15 cellular contexts compared by ENCODE assay signal in genomic region chr2:143705108-143705686, GRCh38.
DNase-seq lines count a peak whose midpoint lies in the region; ATAC-seq, FAIRE-seq and TF ChIP-seq lines count a peak whose summit lies in the region.
"Had no signal": no experiment of that assay in that cellular context is flagged by ENCODE, and none has a peak within 500 bp of the region (broad histone marks: within the 10 kb centered on the region; RNA-seq: fewer than 3 reads in every experiment).

No MANE protein-coding gene starts in this region.

- no peak overlapping the region for H3K4ac ChIP-seq in H9 (ENCODE audit: low read depth, low read length)

- ATAC-seq in T-helper 17 cell = no peak
- no peak for ATAC-seq in gastroesophageal sphincter

- H4K20me1 ChIP-seq in keratinocyte (ENCODE audit: control insufficient read depth, extremely low read depth, insufficient read depth, low read length) = no peaks in the 10 kb centered on the region
- no peaks in the 10 kb centered on the region for H4K20me1 ChIP-seq in H9 (ENCODE audit: control insufficient read depth, insufficient read depth, insufficient read length)

- no peak overlapping the region for H3K18ac ChIP-seq in H9 (ENCODE audit: insufficient read length, low read depth, low read length)

- no peak overlapping the region for H4K5ac ChIP-seq in H9 (ENCODE audit: insufficient read length, low read depth, low read length)

- no peaks in the 10 kb centered on the region; a peak in 1 of 5 replicates for H3K9me3 Mint-ChIP-seq in H9

- no peak overlapping the region for H3K23ac ChIP-seq in H9 (ENCODE audit: insufficient read length, low read depth, low read length)

- H3K27ac Mint-ChIP-seq in T-helper 17 cell (peak overlapping the region; percentile 2), H9 (no peak overlapping the region)

- H3K56ac ChIP-seq in H9 (ENCODE audit: insufficient read length, low read depth, low read length) = no peak overlapping the region

- H3K4me3 Mint-ChIP-seq in T-helper 17 cell (no peak overlapping the region), H9 (no peak overlapping the region)

- H2AK5ac ChIP-seq in H9 (ENCODE audit: insufficient read length, low read length) = no peak overlapping the region

- no peak overlapping the region for H3K4me3 ChIP-seq in HEK293 (ENCODE audit: low read depth, low read length)
- no peak overlapping the region for H3K4me3 ChIP-seq in keratinocyte (ENCODE audit: control insufficient read depth in 2 of 3, extremely low read depth in 1 of 3, insufficient read depth in 2 of 3, low read depth in 1 of 3, low read length in 3 of 3)
- H3K4me3 ChIP-seq in gastroesophageal sphincter = no peak overlapping the region
- no peak overlapping the region for H3K4me3 ChIP-seq in ascending aorta
- H3K4me3 ChIP-seq: lung had no signal

- H3K9ac ChIP-seq in keratinocyte (ENCODE audit: control insufficient read depth, extremely low read depth, insufficient read depth, low read length) = no peak overlapping the region
- no peak overlapping the region for H3K9ac ChIP-seq in H9 (ENCODE audit: extremely low read depth, insufficient read length, low read length)

- no peak overlapping the region for H2BK15ac ChIP-seq in H9 (ENCODE audit: low read depth, low read length)

- no peaks in the 10 kb centered on the region for H3K27me3 ChIP-seq in keratinocyte (ENCODE audit: control insufficient read depth, extremely low read depth, insufficient read depth, low read length)
- no peaks in the 10 kb centered on the region for H3K27me3 ChIP-seq in gastroesophageal sphincter
- H3K27me3 ChIP-seq in H9 (ENCODE audit: insufficient read depth, low read length) = no peaks in the 10 kb centered on the region
- H3K27me3 ChIP-seq in ascending aorta = no peaks in the 10 kb centered on the region

- H3K4me2 ChIP-seq in keratinocyte (ENCODE audit: control insufficient read depth, extremely low read depth, insufficient read depth, low read depth, low read length) = peak overlapping the region; percentile 61
- H3K4me2 ChIP-seq in H9 (ENCODE audit: insufficient read depth, insufficient read length, low read length) = no peak overlapping the region

- H3K79me1 ChIP-seq in H9 (ENCODE audit: insufficient read depth, low read depth, low read length, poor library complexity, severe bottlenecking) = no peaks in the 10 kb centered on the region

- no peaks in the 10 kb centered on the region for H3K36me3 ChIP-seq in HEK293 (ENCODE audit: control insufficient read depth in 2 of 2, insufficient read depth in 1 of 2, low read length in 2 of 2)
- H3K36me3 ChIP-seq in keratinocyte (ENCODE audit: control insufficient read depth in 2 of 2, extremely low read depth in 1 of 2, insufficient read depth in 2 of 2, low read length in 2 of 2) = no peaks in the 10 kb centered on the region
- no peaks in the 10 kb centered on the region for H3K36me3 ChIP-seq in gastroesophageal sphincter
- no peaks in the 10 kb centered on the region for H3K36me3 ChIP-seq in ascending aorta

- no peak overlapping the region for H2BK5ac ChIP-seq in H9 (ENCODE audit: insufficient read length, low read length)

- peak; percentile 31 for DNase-seq in EL
- no peak for DNase-seq in T-helper 17 cell
- no peak for DNase-seq in keratinocyte (ENCODE audit: low read depth, low spot score)
- no peak for DNase-seq in COLO668 (lab: John Stamatoyannopoulos, UW; ENCODE audit: unreplicated experiment)
- DNase-seq in H9 = no peak
- DNase-seq in ascending aorta (ENCODE audit: low spot score in 2 of 2) = no peak
- DNase-seq: activated CD4-positive, alpha-beta T cell treated with anti-CD3 and anti-CD28 coated beads, Interleukin-2, amount 50 U/mL, for 4 hours; anterior cingulate cortex; DMS79; foreskin fibroblast; NCI-H2081 had no signal

- no peaks in the 10 kb centered on the region for H3K23me2 ChIP-seq in H9 (ENCODE audit: insufficient read length, low read depth, low read length, poor library complexity, severe bottlenecking)

- H3K27ac ChIP-seq in HEK293 (ENCODE audit: extremely low read depth, low read depth, low read length) (no peak overlapping the region), keratinocyte (ENCODE audit: control insufficient read depth, insufficient read depth, low read length) (peak overlapping the region; percentile 43), gastroesophageal sphincter (no peak overlapping the region), H9 (ENCODE audit: insufficient read length, low read depth, low read length) (no peak overlapping the region), ascending aorta (no peak overlapping the region)

- H3K36me3 Mint-ChIP-seq in T-helper 17 cell (ENCODE audit: low read depth) = peaks cover 28% of the 10 kb centered on the region
- H3K36me3 Mint-ChIP-seq in H9 (ENCODE audit: insufficient read depth in 1 of 3, low read depth in 3 of 3) = no peaks in the 10 kb centered on the region

- H4K91ac ChIP-seq in H9 (ENCODE audit: insufficient read length, low read depth, low read length) = no peak overlapping the region

- no peaks in the 10 kb centered on the region for H3K27me3 Mint-ChIP-seq in T-helper 17 cell
- H3K27me3 Mint-ChIP-seq in H9 (ENCODE audit: low read depth) = no peaks in the 10 kb centered on the region

- H3K79me2 ChIP-seq in keratinocyte (ENCODE audit: control insufficient read depth, insufficient read depth, low read length) (no peaks in the 10 kb centered on the region), H9 (ENCODE audit: insufficient read depth, low read length) (no peaks in the 10 kb centered on the region)

- no peak for TF ChIP-seq CTCF in HEK293 (tag by site-specific recombination; IDR thresholded peaks at IDR 0.05)
- TF ChIP-seq CTCF in keratinocyte (optimal IDR thresholded peaks at IDR 0.05 in 1 of 3, IDR thresholded peaks at IDR 0.05 in 1 of 3, conservative IDR thresholded peaks at IDR 0.05 in 1 of 3; ENCODE audit: extremely low read depth in 1 of 3, insufficient read depth in 2 of 3, low read length in 3 of 3) = no peak
- no peak for TF ChIP-seq CTCF in gastroesophageal sphincter (IDR thresholded peaks at IDR 0.05)
- TF ChIP-seq CTCF in H9 (conservative IDR thresholded peaks at IDR 0.05) = no peak
- no peak for TF ChIP-seq CTCF in ascending aorta (IDR thresholded peaks at IDR 0.05)

- H3K14ac ChIP-seq in H9 (ENCODE audit: insufficient read depth, low read length) = no peak overlapping the region

- CTCF ChIA-PET in HEK293 (lab: Yijun Ruan, JAX) = interaction anchor here (0.7 kb wide), 1 partner anchor 18 kb away, joined by 3 read pairs; no protein-coding TSS in a partner anchor

- H3T11ph ChIP-seq in H9 (ENCODE audit: low read length) = no peak overlapping the region

- no peak overlapping the region for H2BK120ac ChIP-seq in H9 (ENCODE audit: low read depth, low read length, poor library complexity, severe bottlenecking)

- peak overlapping the region; percentile 48 for H2AFZ ChIP-seq in keratinocyte (ENCODE audit: control insufficient read depth, low read length)
- no peak overlapping the region for H2AFZ ChIP-seq in H9 (ENCODE audit: low read length)

- H3K9me3 ChIP-seq in HEK293 (ENCODE audit: control insufficient read depth, insufficient read depth, low read depth, low read length) (no peaks in the 10 kb centered on the region), T-helper 17 cell (ENCODE audit: control insufficient read depth, low read length, poor library complexity, severe bottlenecking) (no peaks in the 10 kb centered on the region), keratinocyte (ENCODE audit: control insufficient read depth, low read depth, low read length) (no peaks in the 10 kb centered on the region), gastroesophageal sphincter (no peaks in the 10 kb centered on the region), H9 (ENCODE audit: control insufficient read depth, low read depth, low read length) (no peaks in the 10 kb centered on the region), ascending aorta (no peaks in the 10 kb centered on the region)

- no peaks in the 10 kb centered on the region for H3K9me1 ChIP-seq in keratinocyte (ENCODE audit: control insufficient read depth, extremely low read depth, insufficient read depth, low read length)

- peak; percentile 64 for FAIRE-seq in keratinocyte (lab: Jason Lieb, UNC)
- FAIRE-seq: H1 had no signal

- dilution Hi-C loops in keratinocyte (cut with MboI; ENCODE audit: extremely low pct_ligation_motif_present, low sequenced_read_pairs) = no loop called here

- 68 to 95% methylated on average over 5 of the region's 5 CpGs for WGBS in gastroesophageal sphincter (ENCODE audit: low coverage in 1 of 2), 2 donors
- no CpG with 5 or more reads among the region's 5 CpGs for WGBS in H9 (ENCODE audit: extremely low coverage, insufficient read length, low lambda C conversion rate)

- no peak overlapping the region for H2BK12ac ChIP-seq in H9 (ENCODE audit: insufficient read length, low read depth, low read length)

- POLR2A ChIA-PET in HEK293 (lab: Yijun Ruan, JAX) = no interaction called here

- intact Hi-C loops in ascending aorta (cut with DNase I) = no loop called here

- H3K4me1 ChIP-seq in HEK293 (ENCODE audit: control insufficient read depth, insufficient read depth, low read length) (peaks cover 8% of the 10 kb centered on the region), keratinocyte (ENCODE audit: control insufficient read depth, extremely low read depth, insufficient read depth, low read length) (peaks cover 12% of the 10 kb centered on the region), gastroesophageal sphincter (no peaks in the 10 kb centered on the region), H9 (ENCODE audit: insufficient read depth, low read length) (no peaks in the 10 kb centered on the region), ascending aorta (peaks cover 5 to 24% of the 10 kb centered on the region in 2 donors)

- TF ChIP-seq EP300 in gastroesophageal sphincter (IDR thresholded peaks at IDR 0.05) = no peak

- no peak overlapping the region for H4K8ac ChIP-seq in H9 (replicated peaks; ENCODE audit: insufficient read length, low read depth, low read length)

- peaks cover 12% of the 10 kb centered on the region for H3K4me1 Mint-ChIP-seq in T-helper 17 cell
- peaks cover 7 to 10% of the 10 kb centered on the region in 2 experiments for H3K4me1 Mint-ChIP-seq in H9

- no peak for TF ChIP-seq POLR2A in gastroesophageal sphincter (IDR thresholded peaks at IDR 0.05)

- no peak overlapping the region for H2BK20ac ChIP-seq in H9 (ENCODE audit: low read depth, low read length, poor library complexity, severe bottlenecking)

TF ChIP-seq in HEK293, 187 proteins besides CTCF, POLR2A, EP300 and RAD21 (continues in another document):
- TF ChIP-seq OSR2 (tag by site-specific recombination; IDR thresholded peaks at IDR 0.05) = peak; percentile 66
